17 cellular contexts compared by ENCODE assay signal in the genomic region with DNA sequence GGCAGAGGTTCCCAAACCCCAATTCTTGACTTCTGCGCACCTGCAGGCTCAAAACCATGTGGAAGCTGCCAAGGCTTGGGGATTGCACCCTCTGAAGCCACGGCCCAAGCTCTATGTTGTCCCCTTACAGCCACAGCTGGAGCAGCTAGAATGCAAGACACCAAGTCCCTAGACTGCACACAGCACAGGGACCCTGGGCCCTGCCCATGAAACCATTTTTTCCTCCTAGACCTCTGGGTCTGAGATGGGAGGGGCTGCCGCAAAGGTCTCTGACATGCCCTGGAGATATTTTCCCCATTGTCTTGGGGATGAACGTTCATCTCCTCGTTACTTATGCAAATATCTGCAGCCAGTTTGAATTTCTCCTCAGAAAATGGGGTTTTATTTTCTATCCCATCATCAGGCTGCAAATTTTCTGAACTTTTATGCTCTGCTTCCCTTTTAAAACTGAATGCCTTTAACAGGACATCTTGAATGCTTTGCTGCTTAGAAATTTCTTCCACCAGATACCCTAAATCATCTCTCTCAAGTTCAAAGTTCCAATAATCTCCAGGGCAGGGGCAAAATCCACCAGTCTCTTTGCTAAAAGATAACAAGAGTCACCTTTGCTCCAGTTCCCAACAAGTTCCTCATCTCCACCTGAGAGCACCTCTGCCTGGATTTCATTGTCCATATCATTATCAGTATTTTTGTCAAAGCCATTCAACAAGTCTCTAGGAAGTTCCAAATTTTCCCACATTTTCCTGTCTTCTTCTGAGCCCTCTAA. TPM values are rescaled to one million over a fixed set of nuclear protein-coding genes. Genes with fewer than 3 reads are reported as not detected.
"Had no signal": no experiment of that assay in that cellular context is flagged by ENCODE, and none has a peak within 500 bp of the region (broad histone marks: within the 10 kb centered on the region; RNA-seq: fewer than 3 reads in every experiment).

No MANE protein-coding gene starts in this region.

RNA-seq across cellular contexts. Expression of a gene that starts 11.8 kb away (rescaled TPM):
- total RNA-seq: activated naive CD4-positive, alpha-beta T cell treated with anti-CD3 and anti-CD28 coated beads for 36 hours; activated naive CD8-positive, alpha-beta T cell treated with anti-CD3 and anti-CD28 coated beads for 36 hours; activated naive CD8-positive, alpha-beta T cell treated with anti-CD3 and anti-CD28 coated beads, Interleukin-2, amount 10 ng/mL, durations not matched to agents 7 days and 5 days; activated T-cell treated with anti-CD3 and anti-CD28 coated beads, Interleukin-2, amount 50 U/mL, for 72 hours; activated T-helper 1 cell treated with anti-CD3 and anti-CD28 coated beads, Interleukin-12 subunit alpha, Interleukin-12 subunit beta, Interleukin-2, Interleukin-4 antibody, amounts not matched to agents 30 ng/mL and 10 ng/mL and 1 ng/mL, durations not matched to agents 14 hours and 24 hours and 36 hours; activated T-helper 17 cell treated with anti-CD3 and anti-CD28 coated beads, Interleukin-2, amount 50 U/mL, for 72 hours; activated T-helper 2 cell treated with anti-CD3 and anti-CD28 coated beads, Interferon-gamma antibody, Interleukin-2, Interleukin-4, amounts not matched to agents 10 μg/mL and 5 μg/mL and 100 μg/mL, durations not matched to agents 14 hours and 24 hours and 36 hours; adrenal gland; aorta; ascending aorta; astrocyte; body of pancreas; breast epithelium; cardiac muscle cell; cardiac septum; cerebellum; chondrocyte had no signal
- polyA plus RNA-seq: adrenal gland, aorta, cardiac muscle cell had no signal
